Comparison of ENCODE assay signal across 10 cellular contexts in genomic region chr19:48613852-48614435, GRCh38. TPM values are rescaled to one million over a fixed set of nuclear protein-coding genes. Genes with fewer than 3 reads are reported as not detected.
A peak's percentile ranks its signal among the peaks of the same experiment; 100 is the strongest.
DNase-seq lines count a peak whose midpoint lies in the region; ATAC-seq and TF ChIP-seq lines count a peak whose summit lies in the region.
"Had no signal": no experiment of that assay in that cellular context is flagged by ENCODE, and none has a peak within 500 bp of the region (broad histone marks: within the 10 kb centered on the region; RNA-seq: fewer than 3 reads in every experiment).

No MANE protein-coding gene starts in this region.

- DNase-seq in psoas muscle: no peak
- no peak for DNase-seq in activated T-helper 1 cell treated with anti-CD3 and anti-CD28 coated beads, Interleukin-12 subunit alpha, Interleukin-12 subunit beta, Interleukin-2, Interleukin-4 antibody, amounts not matched to agents 30 ng/mL and 10 ng/mL and 1 ng/mL, durations not matched to agents 14 hours and 24 hours and 36 hours (ENCODE audit: low spot score)
- DNase-seq in SJCRH30: no peak
- no peak for DNase-seq in OCI-M1 (lab: John Stamatoyannopoulos, UW)
- no peak for DNase-seq in iPS-NIHi7 (ENCODE audit: extremely low spot score)
- DNase-seq: SIG-M5 had no signal

- no peak for TF ChIP-seq CTCF in psoas muscle (IDR thresholded peaks at IDR 0.05)

- H3K27ac ChIP-seq in ectodermal cell (ENCODE audit: insufficient read depth, low read depth, low read length, poor library complexity, severe bottlenecking) (peak overlapping the region; percentile 6), psoas muscle (peak overlapping the region; percentile 85), SJCRH30 (no peak overlapping the region)
- H3K27ac ChIP-seq: ovary had no signal

- H3K4me3 ChIP-seq in ectodermal cell (ENCODE audit: insufficient read depth, low read depth, low read length): no peak overlapping the region
- no peak overlapping the region for H3K4me3 ChIP-seq in psoas muscle
- H3K4me3 ChIP-seq in SJCRH30: no peak overlapping the region
- H3K4me3 ChIP-seq: ovary had no signal

- WGBS in ectodermal cell, 2 experiments: 86 to 89% methylated on average over 13 of the region's 13 CpGs
- 35 to 46% (median 37%) methylated on average over 13 of the region's 13 CpGs for WGBS in psoas muscle, 3 donors

- no peak overlapping the region for H3K27ac Mint-ChIP-seq in activated T-helper 1 cell treated with anti-CD3 and anti-CD28 coated beads, Interleukin-12 subunit alpha, Interleukin-12 subunit beta, Interleukin-2, Interleukin-4 antibody, amounts not matched to agents 30 ng/mL and 10 ng/mL and 1 ng/mL, durations not matched to agents 14 hours and 24 hours and 36 hours

- peaks cover 40% of the 10 kb centered on the region for H3K36me3 Mint-ChIP-seq in activated T-helper 1 cell treated with anti-CD3 and anti-CD28 coated beads, Interleukin-12 subunit alpha, Interleukin-12 subunit beta, Interleukin-2, Interleukin-4 antibody, amounts not matched to agents 30 ng/mL and 10 ng/mL and 1 ng/mL, durations not matched to agents 14 hours and 24 hours and 36 hours (ENCODE audit: low read depth)

- H3K27me3 Mint-ChIP-seq in activated T-helper 1 cell treated with anti-CD3 and anti-CD28 coated beads, Interleukin-12 subunit alpha, Interleukin-12 subunit beta, Interleukin-2, Interleukin-4 antibody, amounts not matched to agents 30 ng/mL and 10 ng/mL and 1 ng/mL, durations not matched to agents 14 hours and 24 hours and 36 hours (ENCODE audit: insufficient read depth): no peaks in the 10 kb centered on the region

- no peaks in the 10 kb centered on the region for H3K9me3 Mint-ChIP-seq in activated T-helper 1 cell treated with anti-CD3 and anti-CD28 coated beads, Interleukin-12 subunit alpha, Interleukin-12 subunit beta, Interleukin-2, Interleukin-4 antibody, amounts not matched to agents 30 ng/mL and 10 ng/mL and 1 ng/mL, durations not matched to agents 14 hours and 24 hours and 36 hours

- TF ChIP-seq POLR2A in GM10847 (IDR thresholded peaks at IDR 0.05; ENCODE audit: extremely low read depth, insufficient read length): peak; percentile 4

- no peak overlapping the region for H3K4me3 Mint-ChIP-seq in activated T-helper 1 cell treated with anti-CD3 and anti-CD28 coated beads, Interleukin-12 subunit alpha, Interleukin-12 subunit beta, Interleukin-2, Interleukin-4 antibody, amounts not matched to agents 30 ng/mL and 10 ng/mL and 1 ng/mL, durations not matched to agents 14 hours and 24 hours and 36 hours

- H3K27me3 ChIP-seq in ectodermal cell (ENCODE audit: control insufficient read depth, insufficient read depth, low read length, poor library complexity, severe bottlenecking): no peaks in the 10 kb centered on the region
- no peaks in the 10 kb centered on the region for H3K27me3 ChIP-seq in psoas muscle (ENCODE audit: insufficient read depth in 3 of 3, low read length in 2 of 3)
- no peaks in the 10 kb centered on the region for H3K27me3 ChIP-seq in SJCRH30
- H3K27me3 ChIP-seq: ovary had no signal

- peak; percentile 0 to 2 (median 2) for ATAC-seq in psoas muscle

- H3K4me1 ChIP-seq in ectodermal cell (ENCODE audit: control insufficient read depth, insufficient read depth, low read length): peaks cover 46% of the 10 kb centered on the region
- peaks cover 33% of the 10 kb centered on the region for H3K4me1 ChIP-seq in psoas muscle
- H3K4me1 ChIP-seq in SJCRH30: no peaks in the 10 kb centered on the region

- H3K4me1 Mint-ChIP-seq in activated T-helper 1 cell treated with anti-CD3 and anti-CD28 coated beads, Interleukin-12 subunit alpha, Interleukin-12 subunit beta, Interleukin-2, Interleukin-4 antibody, amounts not matched to agents 30 ng/mL and 10 ng/mL and 1 ng/mL, durations not matched to agents 14 hours and 24 hours and 36 hours (ENCODE audit: low read depth): peaks cover 23% of the 10 kb centered on the region

- H3K36me3 ChIP-seq in ectodermal cell (ENCODE audit: control insufficient read depth, insufficient read depth, low read length) (peaks cover 7% of the 10 kb centered on the region), psoas muscle (ENCODE audit: insufficient read depth in 1 of 2, low read depth in 1 of 2) (peaks cover 8 to 32% of the 10 kb centered on the region in 2 donors), SJCRH30 (peaks cover 44% of the 10 kb centered on the region)
- H3K36me3 ChIP-seq: ovary had no signal

- H3K9me3 ChIP-seq in ectodermal cell (ENCODE audit: control insufficient read depth, low read length) (no peaks in the 10 kb centered on the region), psoas muscle (no peaks in the 10 kb centered on the region), SJCRH30 (replicated peaks) (no peaks in the 10 kb centered on the region)
- H3K9me3 ChIP-seq: ovary had no signal

- intact Hi-C loops in psoas muscle (cut with DNase I): no loop called here
- intact Hi-C loops in activated T-helper 1 cell treated with anti-CD3 and anti-CD28 coated beads, Interleukin-12 subunit alpha, Interleukin-12 subunit beta, Interleukin-2, Interleukin-4 antibody, amounts not matched to agents 30 ng/mL and 10 ng/mL and 1 ng/mL, durations not matched to agents 14 hours and 24 hours and 36 hours (cut with micrococcal nuclease): no loop called here

TF ChIP-seq in PFSK-1, 5 proteins besides CTCF, POLR2A, EP300 and RAD21:
- peak; percentile 31; the same call in 1 of the 2 replicates for TF ChIP-seq POLR2AphosphoS5 (IDR thresholded peaks at IDR 0.05; ENCODE audit: low read depth, low read length)
- no peak; the same call in 1 of the 2 replicates for TF ChIP-seq SIN3A (IDR thresholded peaks at IDR 0.05; ENCODE audit: borderline replicate concordance, insufficient read depth, low read length)
TF ChIP-seq in PFSK-1: peak in this region for 1.

RNA-seq across cellular contexts. Expression of gene FAM83E, which starts 0.9 kb away (rescaled TPM):
- not detected for polyA plus RNA-seq in PFSK-1 (2012; ENCODE audit: insufficient read length, low read depth)
- 0.26 TPM for polyA plus RNA-seq in ectodermal cell (2013, experiment 1 of 4)
- polyA plus RNA-seq in ectodermal cell (2013, experiment 2 of 4): 1.2 TPM
- polyA plus RNA-seq in ectodermal cell (2013, experiment 3 of 4): 1.1 TPM
- polyA plus RNA-seq in ectodermal cell (2013, experiment 4 of 4): 1.0 TPM
- total RNA-seq in psoas muscle: not detected
- polyA plus RNA-seq in psoas muscle: under 1 TPM in 2 of 3 donors, not detected in 1; 0.01 to 0.20 TPM
- 7.3 TPM in 2 replicates for total RNA-seq in activated T-helper 1 cell treated with anti-CD3 and anti-CD28 coated beads, Interleukin-12 subunit alpha, Interleukin-12 subunit beta, Interleukin-2, Interleukin-4 antibody, amounts not matched to agents 30 ng/mL and 10 ng/mL and 1 ng/mL, durations not matched to agents 14 hours and 24 hours and 36 hours
- 1.9 and 3.3 TPM in 2 replicates for total RNA-seq in SJCRH30 (2014; rRNA removed; shearing (Covaris generic))

RNA-seq across cellular contexts. Expression of gene RPL18, which starts 5.0 kb away (rescaled TPM):
- polyA plus RNA-seq in PFSK-1 (2012; ENCODE audit: insufficient read length, low read depth): 3,530 TPM
- polyA plus RNA-seq in ectodermal cell (2013, experiment 1 of 4): 1,711 TPM
- 1,723 TPM for polyA plus RNA-seq in ectodermal cell (2013, experiment 2 of 4)
- 1,581 TPM for polyA plus RNA-seq in ectodermal cell (2013, experiment 3 of 4)
- polyA plus RNA-seq in ectodermal cell (2013, experiment 4 of 4): 1,728 TPM
- 100 to 1,000 TPM; 506 to 730 (median 645) TPM for total RNA-seq in psoas muscle
- 1,000 to 10,000 TPM; 1,096 to 1,745 (median 1,373) TPM for polyA plus RNA-seq in psoas muscle
- 1,774 and 1,780 TPM in 2 replicates for total RNA-seq in activated T-helper 1 cell treated with anti-CD3 and anti-CD28 coated beads, Interleukin-12 subunit alpha, Interleukin-12 subunit beta, Interleukin-2, Interleukin-4 antibody, amounts not matched to agents 30 ng/mL and 10 ng/mL and 1 ng/mL, durations not matched to agents 14 hours and 24 hours and 36 hours
- total RNA-seq in SJCRH30 (2014; rRNA removed; shearing (Covaris generic)): 1,609 and 2,008 TPM in 2 replicates

RNA-seq across cellular contexts. Expression of gene SPHK2, which starts 5.4 kb away (rescaled TPM):
- polyA plus RNA-seq in PFSK-1 (2012; ENCODE audit: insufficient read length, low read depth): 34.1 TPM
- polyA plus RNA-seq in ectodermal cell (2013, experiment 1 of 4): 37.4 TPM
- 42.1 TPM for polyA plus RNA-seq in ectodermal cell (2013, experiment 2 of 4)
- 26.8 TPM for polyA plus RNA-seq in ectodermal cell (2013, experiment 3 of 4)
- polyA plus RNA-seq in ectodermal cell (2013, experiment 4 of 4): 32.2 TPM
- total RNA-seq in psoas muscle: 10 to 100 TPM in 2 of 4 donors, 1 to 10 TPM in 2; 4.1 to 12.8 (median 8.8) TPM
- 1 to 10 TPM; 3.3 to 7.4 (median 4.8) TPM for polyA plus RNA-seq in psoas muscle
- total RNA-seq in activated T-helper 1 cell treated with anti-CD3 and anti-CD28 coated beads, Interleukin-12 subunit alpha, Interleukin-12 subunit beta, Interleukin-2, Interleukin-4 antibody, amounts not matched to agents 30 ng/mL and 10 ng/mL and 1 ng/mL, durations not matched to agents 14 hours and 24 hours and 36 hours: 40.8 and 44.1 TPM in 2 replicates
- 13.1 and 17.4 TPM in 2 replicates for total RNA-seq in SJCRH30 (2014; rRNA removed; shearing (Covaris generic))

RNA-seq across cellular contexts. Expression of gene SPACA4, which starts 7.4 kb away (rescaled TPM):
- polyA plus RNA-seq in PFSK-1 (2012; ENCODE audit: insufficient read length, low read depth): not detected
- not detected for polyA plus RNA-seq in ectodermal cell (2013, experiment 1 of 4)
- not detected for polyA plus RNA-seq in ectodermal cell (2013, experiment 2 of 4)
- polyA plus RNA-seq in ectodermal cell (2013, experiment 3 of 4): not detected
- not detected for polyA plus RNA-seq in ectodermal cell (2013, experiment 4 of 4)
- not detected for total RNA-seq in psoas muscle
- not detected for polyA plus RNA-seq in psoas muscle
- not detected in 2 replicates for total RNA-seq in activated T-helper 1 cell treated with anti-CD3 and anti-CD28 coated beads, Interleukin-12 subunit alpha, Interleukin-12 subunit beta, Interleukin-2, Interleukin-4 antibody, amounts not matched to agents 30 ng/mL and 10 ng/mL and 1 ng/mL, durations not matched to agents 14 hours and 24 hours and 36 hours
- total RNA-seq in SJCRH30 (2014; rRNA removed; shearing (Covaris generic)): not detected in 2 replicates
- total RNA-seq: ovary had no signal
- polyA plus RNA-seq: ovary had no signal

RNA-seq across cellular contexts. Expression of gene DBP, which starts 23.2 kb away (rescaled TPM):
- polyA plus RNA-seq in PFSK-1 (2012; ENCODE audit: insufficient read length, low read depth): 15.2 TPM
- 16.9 TPM for polyA plus RNA-seq in ectodermal cell (2013, experiment 1 of 4)
- polyA plus RNA-seq in ectodermal cell (2013, experiment 2 of 4): 14.6 TPM
- 14.9 TPM for polyA plus RNA-seq in ectodermal cell (2013, experiment 3 of 4)
- 16.8 TPM for polyA plus RNA-seq in ectodermal cell (2013, experiment 4 of 4)
- 10 to 100 TPM in 1 of 4 donors, 1 to 10 TPM in 3; 3.6 to 14.5 (median 6.5) TPM for total RNA-seq in psoas muscle
- 1 to 10 TPM; 2.8 to 7.0 (median 3.2) TPM for polyA plus RNA-seq in psoas muscle
- total RNA-seq in activated T-helper 1 cell treated with anti-CD3 and anti-CD28 coated beads, Interleukin-12 subunit alpha, Interleukin-12 subunit beta, Interleukin-2, Interleukin-4 antibody, amounts not matched to agents 30 ng/mL and 10 ng/mL and 1 ng/mL, durations not matched to agents 14 hours and 24 hours and 36 hours: 8.5 and 9.1 TPM in 2 replicates
- 23.9 and 24.4 TPM in 2 replicates for total RNA-seq in SJCRH30 (2014; rRNA removed; shearing (Covaris generic))
